10 cellular contexts compared by ENCODE assay signal in genomic region chr2:131039908-131040660, GRCh38. TPM values are rescaled to one million over a fixed set of nuclear protein-coding genes. Genes with fewer than 3 reads are reported as not detected.
A peak's percentile ranks its signal among the peaks of the same experiment; 100 is the strongest.
DNase-seq lines count a peak whose midpoint lies in the region; ATAC-seq and TF ChIP-seq lines count a peak whose summit lies in the region.
"Had no signal": no experiment of that assay in that cellular context is flagged by ENCODE, and none has a peak within 500 bp of the region (broad histone marks: within the 10 kb centered on the region; RNA-seq: fewer than 3 reads in every experiment).

No MANE protein-coding gene starts in this region.

- peak overlapping the region in 4 of 5 donors; percentile 12 to 66 (median 49) for H3K4me3 Mint-ChIP-seq in immature natural killer cell

- TF ChIP-seq EP300 in stomach (IDR thresholded peaks at IDR 0.05): no peak

- peaks cover 11 to 15% of the 10 kb centered on the region in 2 donors for H3K4me1 Mint-ChIP-seq in immature natural killer cell

- H3K27ac ChIP-seq in heart left ventricle (no peak overlapping the region), stomach (peak overlapping the region in 1 of 5 donors; percentile 42)
- H3K27ac ChIP-seq: prostate gland had no signal

- H3K9me3 ChIP-seq in heart left ventricle (no peaks in the 10 kb centered on the region), stomach (no peaks in the 10 kb centered on the region)
- H3K9me3 ChIP-seq: prostate gland had no signal

- ATAC-seq in heart left ventricle (peak in 1 of 4 donors; percentile 38), Right ventricle myocardium superior (ENCODE audit: poor library complexity) (no peak)

- DNase-seq in heart left ventricle (peak in 3 of 5 donors; percentile 18 to 60 (median 36)), Right ventricle myocardium superior (no peak), activated gamma-delta T cell (lab: John Stamatoyannopoulos, UW) (peak; percentile 18), immature natural killer cell (peak; percentile 10 to 16 (median 13)), stomach (no peak), COLO668 (lab: John Stamatoyannopoulos, UW; ENCODE audit: unreplicated experiment) (no peak), retina (no peak), NCI-H2029 (lab: John Stamatoyannopoulos, UW) (no peak)
- DNase-seq: KBM-7 had no signal

- H3K36me3 ChIP-seq in heart left ventricle (no peaks in the 10 kb centered on the region), stomach (peaks cover 0 to 11% (median 3%) of the 10 kb centered on the region in 4 donors)
- H3K36me3 ChIP-seq: prostate gland had no signal

- intact Hi-C loops in heart left ventricle (cut with DNase I): no loop called here
- intact Hi-C loops in Right ventricle myocardium superior (cut with DNase I): no loop called here
- intact Hi-C loops in stomach (cut with DNase I; ENCODE audit: low total_unique reads): no loop called here

- peak overlapping the region in 2 of 6 donors; percentile 10 to 34 for H3K27ac Mint-ChIP-seq in immature natural killer cell

- H3K9me3 Mint-ChIP-seq in immature natural killer cell: no peaks in the 10 kb centered on the region

- peaks cover 2 to 6% (median 3%) of the 10 kb centered on the region in 3 donors for H3K27me3 Mint-ChIP-seq in immature natural killer cell (ENCODE audit: low read depth in 3 of 3)

- H3K27me3 ChIP-seq in heart left ventricle: peaks cover 0 to 40% (median 10%) of the 10 kb centered on the region in 9 donors
- peaks cover 0 to 60% (median 14%) of the 10 kb centered on the region in 3 donors for H3K27me3 ChIP-seq in stomach

- no peak for TF ChIP-seq POLR2A in heart left ventricle (IDR thresholded peaks at IDR 0.05)
- no peak for TF ChIP-seq POLR2A in stomach (IDR thresholded peaks at IDR 0.05)

- WGBS in heart left ventricle, 4 donors: 23 to 48% (median 28%) methylated on average over 9 to 75 of the region's 75 CpGs
- WGBS in stomach, 5 donors: 14 to 42% (median 23%) methylated on average over 44 to 75 of the region's 75 CpGs

- H3K4me1 ChIP-seq in heart left ventricle (peaks cover 0 to 25% (median 4%) of the 10 kb centered on the region in 12 donors), stomach (peaks cover 13 to 30% (median 21%) of the 10 kb centered on the region in 4 donors)
- H3K4me1 ChIP-seq: prostate gland had no signal

- no peaks in the 10 kb centered on the region for H3K36me3 Mint-ChIP-seq in immature natural killer cell

- TF ChIP-seq CTCF in heart left ventricle (IDR thresholded peaks at IDR 0.05) (no peak), stomach (IDR thresholded peaks at IDR 0.05) (no peak)

- H3K4me3 ChIP-seq in heart left ventricle (peak overlapping the region in 9 of 12 donors; percentile 3 to 44 (median 37)), stomach (peak overlapping the region in 3 of 4 donors; percentile 11 to 20 (median 15))
- H3K4me3 ChIP-seq: prostate gland had no signal

RNA-seq across cellular contexts. Expression of gene FAM168B, which starts 53.2 kb away (rescaled TPM):
- total RNA-seq in heart left ventricle (100 to 1,000 TPM in 2 of 9 donors, 10 to 100 TPM in 7; 72.7 to 174 (median 86.9) TPM), Right ventricle myocardium superior (83.6 TPM), stomach (100 to 1,000 TPM in 1 of 5 donors, 10 to 100 TPM in 3, 1 to 10 TPM in 1; 8.2 to 103 (median 72.4) TPM)
- polyA plus RNA-seq in heart left ventricle (10 to 100 TPM; 23.0 to 92.5 TPM), immature natural killer cell (10 to 100 TPM; 20.3 to 47.0 (median 23.6) TPM), stomach (10 to 100 TPM; 18.0 to 31.0 (median 30.1) TPM)

Comparison
In these comparisons a context has a peak if more than half of its experiments do, and no peak if none do; other contexts are left out.
1. DNase-seq: peak in heart left ventricle (3 of 5), activated gamma-delta T cell (single experiment) and immature natural killer cell (3 of 3); none in Right ventricle myocardium superior (single experiment), stomach (single experiment), COLO668 (single experiment), retina (single experiment) and NCI-H2029 (single experiment).